33 cellular contexts compared by ENCODE assay signal in genomic region chr1:237040823-237041222, GRCh38. TPM values are rescaled to one million over a fixed set of nuclear protein-coding genes. Genes with fewer than 3 reads are reported as not detected.
"Had no signal": no experiment of that assay in that cellular context is flagged by ENCODE, and none has a peak within 500 bp of the region (broad histone marks: within the 10 kb centered on the region; RNA-seq: fewer than 3 reads in every experiment).

No MANE protein-coding gene starts in this region.

- H3K36me3 Mint-ChIP-seq: activated CD4-positive, alpha-beta memory T cell treated with anti-CD3 and anti-CD28 coated beads for 36 hours; activated naive CD4-positive, alpha-beta T cell treated with anti-CD3 and anti-CD28 coated beads, Interleukin-2, amount 50 U/mL, for 24 hours; activated naive CD8-positive, alpha-beta T cell treated with anti-CD3 and anti-CD28 coated beads for 36 hours had no signal

- DNase-seq: activated CD4-positive, alpha-beta memory T cell treated with anti-CD3 and anti-CD28 coated beads for 36 hours; activated CD4-positive, alpha-beta T cell treated with anti-CD3 and anti-CD28 coated beads for 36 hours; activated CD4-positive, alpha-beta T cell treated with anti-CD3 and anti-CD28 coated beads, Interleukin-2, amount 10 ng/mL, durations not matched to agents 24 days and 14 days; activated CD4-positive, CD25-positive, alpha-beta regulatory T cell; activated CD4-positive, CD25-positive, alpha-beta regulatory T cell treated with anti-CD3 and anti-CD28 coated beads, Interleukin-2, amount 50 U/mL, for 72 hours; activated CD8-positive, alpha-beta memory T cell treated with anti-CD3 and anti-CD28 coated beads, Interleukin-2, amount 10 ng/mL, durations not matched to agents 7 days and 5 days; activated CD8-positive, alpha-beta memory T cell treated with anti-CD3 and anti-CD28 coated beads, Interleukin-2, amount 50 U/mL, for 4 hours; activated CD8-positive, alpha-beta T cell treated with anti-CD3 and anti-CD28 coated beads, Interleukin-2, amount 10 ng/mL, durations not matched to agents 7 days and 5 days; activated effector memory CD4-positive, alpha-beta T cell treated with anti-CD3 and anti-CD28 coated beads, Interleukin-2, amount 50 U/mL, for 16 hours; activated naive CD4-positive, alpha-beta T cell treated with anti-CD3 and anti-CD28 coated beads for 36 hours; activated naive CD8-positive, alpha-beta T cell treated with anti-CD3 and anti-CD28 coated beads for 36 hours; activated naive CD8-positive, alpha-beta T cell treated with anti-CD3 and anti-CD28 coated beads, Interleukin-2, amount 50 U/mL, for 24 hours; activated T-cell treated with anti-CD3 and anti-CD28 coated beads, Interleukin-2, amount 50 U/mL, for 1 hour; activated T-cell treated with anti-CD3 and anti-CD28 coated beads, Interleukin-2, amount 50 U/mL, for 48 hours; adrenal gland; amygdala; aorta; body of pancreas; cortex of kidney; dermis blood vessel endothelial cell; effector CD4-positive, alpha-beta T cell; effector memory CD8-positive, alpha-beta T cell; erythroblast; foreskin keratinocyte; gastrocnemius medialis; T-helper 2 cell had no signal

- H3K9me3 ChIP-seq: adrenal gland, body of pancreas, esophagus muscularis mucosa, gastrocnemius medialis had no signal

- H3K4me3 ChIP-seq: adrenal gland, body of pancreas had no signal

- H3K27ac Mint-ChIP-seq: activated CD4-positive, alpha-beta memory T cell treated with anti-CD3 and anti-CD28 coated beads for 36 hours; activated CD4-positive, alpha-beta T cell treated with anti-CD3 and anti-CD28 coated beads for 36 hours; activated CD4-positive, alpha-beta T cell treated with anti-CD3 and anti-CD28 coated beads, Interleukin-2, amount 10 ng/mL, durations not matched to agents 24 days and 14 days; activated CD8-positive, alpha-beta T cell treated with anti-CD3 and anti-CD28 coated beads, Interleukin-2, amount 10 ng/mL, durations not matched to agents 7 days and 5 days; activated naive CD4-positive, alpha-beta T cell treated with anti-CD3 and anti-CD28 coated beads for 36 hours; activated naive CD4-positive, alpha-beta T cell treated with anti-CD3 and anti-CD28 coated beads, Interleukin-2, amount 50 U/mL, for 24 hours; activated naive CD8-positive, alpha-beta T cell treated with anti-CD3 and anti-CD28 coated beads for 36 hours; activated naive CD8-positive, alpha-beta T cell treated with anti-CD3 and anti-CD28 coated beads, Interleukin-2, amount 50 U/mL, for 24 hours; activated T-helper 2 cell treated with anti-CD3 and anti-CD28 coated beads, Interferon-gamma antibody, Interleukin-2, Interleukin-4, amounts not matched to agents 10 μg/mL and 5 μg/mL and 100 μg/mL, durations not matched to agents 14 hours and 24 hours and 36 hours; effector memory CD8-positive, alpha-beta T cell had no signal

- H3K27ac ChIP-seq: adrenal gland, body of pancreas, foreskin keratinocyte, gastrocnemius medialis had no signal

- H3K36me3 ChIP-seq: adrenal gland, esophagus muscularis mucosa, gastrocnemius medialis had no signal

- H3K9me3 Mint-ChIP-seq: activated CD4-positive, alpha-beta memory T cell treated with anti-CD3 and anti-CD28 coated beads for 36 hours; activated CD4-positive, alpha-beta T cell treated with anti-CD3 and anti-CD28 coated beads, Interleukin-2, amount 10 ng/mL, durations not matched to agents 24 days and 14 days; activated naive CD4-positive, alpha-beta T cell treated with anti-CD3 and anti-CD28 coated beads for 36 hours; activated naive CD4-positive, alpha-beta T cell treated with anti-CD3 and anti-CD28 coated beads, Interleukin-2, amount 50 U/mL, for 24 hours; activated naive CD8-positive, alpha-beta T cell treated with anti-CD3 and anti-CD28 coated beads for 36 hours; activated naive CD8-positive, alpha-beta T cell treated with anti-CD3 and anti-CD28 coated beads, Interleukin-2, amount 50 U/mL, for 24 hours; activated T-helper 1 cell treated with anti-CD3 and anti-CD28 coated beads, Interleukin-12 subunit alpha, Interleukin-12 subunit beta, Interleukin-2, Interleukin-4 antibody, amounts not matched to agents 30 ng/mL and 10 ng/mL and 1 ng/mL, durations not matched to agents 14 hours and 24 hours and 36 hours; activated T-helper 2 cell treated with anti-CD3 and anti-CD28 coated beads, Interferon-gamma antibody, Interleukin-2, Interleukin-4, amounts not matched to agents 10 μg/mL and 5 μg/mL and 100 μg/mL, durations not matched to agents 14 hours and 24 hours and 36 hours; effector memory CD8-positive, alpha-beta T cell had no signal

- H3K4me3 Mint-ChIP-seq: activated CD4-positive, alpha-beta T cell treated with anti-CD3 and anti-CD28 coated beads for 36 hours; activated naive CD8-positive, alpha-beta T cell treated with anti-CD3 and anti-CD28 coated beads for 36 hours; activated naive CD8-positive, alpha-beta T cell treated with anti-CD3 and anti-CD28 coated beads, Interleukin-2, amount 50 U/mL, for 24 hours had no signal

- H3K4me1 ChIP-seq: adrenal gland, foreskin keratinocyte, gastrocnemius medialis had no signal

- ATAC-seq: activated CD4-positive, alpha-beta T cell treated with anti-CD3 and anti-CD28 coated beads for 36 hours; activated CD8-positive, alpha-beta memory T cell treated with anti-CD3 and anti-CD28 coated beads, Interleukin-2, amount 10 ng/mL, durations not matched to agents 7 days and 5 days; activated CD8-positive, alpha-beta T cell treated with anti-CD3 and anti-CD28 coated beads, Interleukin-2, amount 10 ng/mL, durations not matched to agents 7 days and 5 days; activated naive CD8-positive, alpha-beta T cell treated with anti-CD3 and anti-CD28 coated beads, Interleukin-2, amount 50 U/mL, for 24 hours; effector memory CD8-positive, alpha-beta T cell; foreskin keratinocyte; gastrocnemius medialis had no signal

RNA-seq across cellular contexts. Expression of gene RYR2, which starts 1.2 kb away (rescaled TPM):
- total RNA-seq: activated CD8-positive, alpha-beta T cell treated with anti-CD3 and anti-CD28 coated beads, Interleukin-2, amount 10 ng/mL, durations not matched to agents 7 days and 5 days; activated naive CD4-positive, alpha-beta T cell treated with anti-CD3 and anti-CD28 coated beads for 36 hours; activated naive CD8-positive, alpha-beta T cell treated with anti-CD3 and anti-CD28 coated beads for 36 hours; activated T-helper 1 cell treated with anti-CD3 and anti-CD28 coated beads, Interleukin-12 subunit alpha, Interleukin-12 subunit beta, Interleukin-2, Interleukin-4 antibody, amounts not matched to agents 30 ng/mL and 10 ng/mL and 1 ng/mL, durations not matched to agents 14 hours and 24 hours and 36 hours; foreskin keratinocyte; T-helper 1 cell treated with Interleukin-12 subunit alpha and Interleukin-12 subunit beta and Interleukin-4 antibody, amounts not matched to agents 30 ng/mL and 1 ng/mL, for 36 hours had no signal
- polyA plus RNA-seq: foreskin keratinocyte had no signal

RNA-seq across cellular contexts. Expression of gene MT1HL1, which starts 36.6 kb away (rescaled TPM):
- total RNA-seq: activated CD4-positive, alpha-beta memory T cell treated with anti-CD3 and anti-CD28 coated beads for 36 hours; activated CD4-positive, alpha-beta T cell treated with anti-CD3 and anti-CD28 coated beads for 36 hours; activated CD4-positive, alpha-beta T cell treated with anti-CD3 and anti-CD28 coated beads, Interleukin-2, amount 10 ng/mL, durations not matched to agents 24 days and 14 days; activated CD8-positive, alpha-beta memory T cell treated with anti-CD3 and anti-CD28 coated beads for 36 hours; activated CD8-positive, alpha-beta memory T cell treated with anti-CD3 and anti-CD28 coated beads, Interleukin-2, amount 10 ng/mL, durations not matched to agents 7 days and 5 days; activated CD8-positive, alpha-beta T cell treated with anti-CD3 and anti-CD28 coated beads, Interleukin-2, amount 10 ng/mL, durations not matched to agents 7 days and 5 days; activated naive CD4-positive, alpha-beta T cell treated with anti-CD3 and anti-CD28 coated beads for 36 hours; activated naive CD8-positive, alpha-beta T cell treated with anti-CD3 and anti-CD28 coated beads for 36 hours; activated T-helper 1 cell treated with anti-CD3 and anti-CD28 coated beads, Interleukin-12 subunit alpha, Interleukin-12 subunit beta, Interleukin-2, Interleukin-4 antibody, amounts not matched to agents 30 ng/mL and 10 ng/mL and 1 ng/mL, durations not matched to agents 14 hours and 24 hours and 36 hours; activated T-helper 2 cell treated with anti-CD3 and anti-CD28 coated beads, Interferon-gamma antibody, Interleukin-2, Interleukin-4, amounts not matched to agents 10 μg/mL and 5 μg/mL and 100 μg/mL, durations not matched to agents 14 hours and 24 hours and 36 hours; adrenal gland; aorta; body of pancreas; chondrocyte; dermis blood vessel endothelial cell; esophagus muscularis mucosa; foreskin keratinocyte; gastrocnemius medialis; T-helper 1 cell treated with Interleukin-12 subunit alpha and Interleukin-12 subunit beta and Interleukin-4 antibody, amounts not matched to agents 30 ng/mL and 1 ng/mL, for 36 hours had no signal
- polyA plus RNA-seq: adrenal gland, aorta, foreskin keratinocyte had no signal
